Comparison of ENCODE assay signal across 11 cellular contexts in the genomic region with DNA sequence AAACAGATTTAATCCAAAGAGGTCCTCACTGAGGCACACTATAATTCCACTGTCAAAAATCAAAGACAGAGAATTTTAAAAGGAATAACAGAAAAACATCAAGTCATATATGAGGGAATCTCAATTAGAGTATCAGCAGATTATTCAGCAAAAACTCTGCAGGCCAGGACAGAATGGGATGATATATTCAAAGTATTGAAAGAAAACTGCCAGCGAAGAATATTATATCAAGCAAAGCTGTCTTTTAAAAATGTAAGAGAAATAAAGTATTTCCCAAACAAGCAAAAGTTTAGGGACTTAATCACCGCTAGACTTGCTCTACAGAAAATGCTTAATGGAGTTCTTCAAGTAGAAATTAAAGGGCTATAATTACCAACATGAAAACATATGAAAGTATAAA.
"Had no signal": no experiment of that assay in that cellular context is flagged by ENCODE, and none has a peak within 500 bp of the region (broad histone marks: within the 10 kb centered on the region; RNA-seq: fewer than 3 reads in every experiment).

No MANE protein-coding gene starts in this region.

- H3K9me3 ChIP-seq: adrenal gland had no signal

- H3K4me1 ChIP-seq: adrenal gland, ascending aorta, body of pancreas, breast epithelium had no signal

- H3K27ac ChIP-seq: adrenal gland, ascending aorta, body of pancreas, brain microvascular endothelial cell, breast epithelium, cardiac muscle cell had no signal

- H3K4me3 ChIP-seq: adrenal gland, ascending aorta, body of pancreas, breast epithelium, cardiac muscle cell had no signal

- H3K36me3 ChIP-seq: adrenal gland, ascending aorta, brain microvascular endothelial cell, breast epithelium, cardiac muscle cell had no signal

- ATAC-seq: activated naive CD4-positive, alpha-beta T cell treated with anti-CD3 and anti-CD28 coated beads, Interleukin-2, amount 50 U/mL, for 72 hours; activated naive CD8-positive, alpha-beta T cell treated with anti-CD3 and anti-CD28 coated beads, Interleukin-2, amount 50 U/mL, for 24 hours; activated T-cell treated with anti-CD3 and anti-CD28 coated beads, Interleukin-2, amount 50 U/mL, for 4 hours; activated T-cell treated with anti-CD3 and anti-CD28 coated beads, Interleukin-2, amount 50 U/mL, for 72 hours; activated T-helper 17 cell treated with anti-CD3 and anti-CD28 coated beads, Interleukin-2, amount 50 U/mL, for 72 hours; body of pancreas had no signal
